Comparison of ENCODE assay signal across 12 cellular contexts in genomic region chr20:51365670-51366069, GRCh38.
DNase-seq lines count a peak whose midpoint lies in the region; FAIRE-seq and TF ChIP-seq lines count a peak whose summit lies in the region.
"Had no signal": no experiment of that assay in that cellular context is flagged by ENCODE, and none has a peak within 500 bp of the region (broad histone marks: within the 10 kb centered on the region; RNA-seq: fewer than 3 reads in every experiment).

No MANE protein-coding gene starts in this region.

- H3K36me3 ChIP-seq in Peyer's patch (no peaks in the 10 kb centered on the region), osteoblast (ENCODE audit: insufficient read depth, low read length) (no peaks in the 10 kb centered on the region), adrenal gland (replicated peaks in 1 of 2) (no peaks in the 10 kb centered on the region)
- H3K36me3 ChIP-seq: BLaER1 treated with 17β-estradiol and CSF1 and Interleukin-3, amounts not matched to agents 10 nM and 100 nM had no signal

- H3K27ac ChIP-seq in Peyer's patch = peak overlapping the region; percentile 17 to 61 (median 30)
- peak overlapping the region; percentile 83 for H3K27ac ChIP-seq in epithelial cell of prostate
- H3K27ac ChIP-seq in osteoblast (ENCODE audit: low read depth, low read length) = peak overlapping the region; percentile 100
- H3K27ac ChIP-seq in adrenal gland = peak overlapping the region in 1 of 5 donors; percentile 53
- H3K27ac ChIP-seq: BLaER1 treated with 17β-estradiol and CSF1 and Interleukin-3, amounts not matched to agents 10 nM and 100 nM had no signal

- TF ChIP-seq POLR2A in Peyer's patch (IDR thresholded peaks at IDR 0.05) = no peak
- no peak for TF ChIP-seq POLR2A in adrenal gland (IDR thresholded peaks at IDR 0.05)

- no peak overlapping the region for H3K4me3 ChIP-seq in Peyer's patch
- peak overlapping the region; percentile 22 for H3K4me3 ChIP-seq in osteoblast (ENCODE audit: insufficient read depth, low read length)
- no peak overlapping the region for H3K4me3 ChIP-seq in adrenal gland
- H3K4me3 ChIP-seq: BLaER1 treated with 17β-estradiol and CSF1 and Interleukin-3, amounts not matched to agents 10 nM and 100 nM had no signal

- no peaks in the 10 kb centered on the region for H3K79me2 ChIP-seq in osteoblast (ENCODE audit: insufficient read depth, low read length)

- H3K9me3 ChIP-seq in Peyer's patch (no peaks in the 10 kb centered on the region), osteoblast (ENCODE audit: low read depth, low read length) (peaks cover 4% of the 10 kb centered on the region), adrenal gland (replicated peaks in 1 of 3) (no peaks in the 10 kb centered on the region)

- peak overlapping the region; percentile 75 for H3K4me2 ChIP-seq in osteoblast (ENCODE audit: insufficient read depth, low read length)
- H3K4me2 ChIP-seq: BLaER1 treated with 17β-estradiol and CSF1 and Interleukin-3, amounts not matched to agents 10 nM and 100 nM had no signal

- peak; percentile 65 for DNase-seq in AG08396 (ENCODE audit: low spot score)
- no peak for DNase-seq in Peyer's patch
- no peak for DNase-seq in epithelial cell of prostate (ENCODE audit: low read depth, low spot score)
- no peak for DNase-seq in osteoblast (ENCODE audit: insufficient read length, low spot score, missing footprints)
- no peak for DNase-seq in SIG-M5 treated with dmso at 0.1 percent for 504 hours (lab: John Stamatoyannopoulos, UW; ENCODE audit: unreplicated experiment)
- DNase-seq in GM19239 (ENCODE audit: insufficient read length, low spot score) = no peak
- DNase-seq in adrenal gland = no peak
- DNase-seq in activated T-cell treated with anti-CD3 and anti-CD28 coated beads, Interleukin-2, amount 50 U/mL, for 1 hour = no peak
- DNase-seq: H7, NCI-H1436 had no signal

- no peaks in the 10 kb centered on the region for H4K20me1 ChIP-seq in osteoblast (ENCODE audit: insufficient read depth, low read length)
- H4K20me1 ChIP-seq: BLaER1 treated with 17β-estradiol and CSF1 and Interleukin-3, amounts not matched to agents 10 nM and 100 nM had no signal

- 75 to 84% (median 78%) methylated on average over 1 to 3 of the region's 3 CpGs for WGBS in adrenal gland, 4 donors

- intact Hi-C loops in adrenal gland (cut with DNase I) = no loop called here

- H3K27me3 ChIP-seq in Peyer's patch (no peaks in the 10 kb centered on the region), osteoblast (ENCODE audit: insufficient read depth, low read length) (no peaks in the 10 kb centered on the region), adrenal gland (no peaks in the 10 kb centered on the region)
- H3K27me3 ChIP-seq: BLaER1 treated with 17β-estradiol and CSF1 and Interleukin-3, amounts not matched to agents 10 nM and 100 nM had no signal

- TF ChIP-seq CTCF in Peyer's patch (IDR thresholded peaks at IDR 0.05) (no peak), osteoblast (IDR thresholded peaks at IDR 0.05; ENCODE audit: extremely low read depth, low read depth, low read length) (no peak), adrenal gland (IDR thresholded peaks at IDR 0.05) (no peak)

- H3K4me1 ChIP-seq in Peyer's patch (no peaks in the 10 kb centered on the region), osteoblast (ENCODE audit: insufficient read depth, low read length) (peaks cover 40% of the 10 kb centered on the region), adrenal gland (replicated peaks in 1 of 2) (no peaks in the 10 kb centered on the region)

- H2AFZ ChIP-seq in osteoblast (ENCODE audit: low read length) = peak overlapping the region; percentile 53

- FAIRE-seq in GM19239 (lab: Jason Lieb, UNC) = no peak
- FAIRE-seq: GM18507 had no signal
